ENCODE assay signal across 20 cellular contexts in the genomic region with DNA sequence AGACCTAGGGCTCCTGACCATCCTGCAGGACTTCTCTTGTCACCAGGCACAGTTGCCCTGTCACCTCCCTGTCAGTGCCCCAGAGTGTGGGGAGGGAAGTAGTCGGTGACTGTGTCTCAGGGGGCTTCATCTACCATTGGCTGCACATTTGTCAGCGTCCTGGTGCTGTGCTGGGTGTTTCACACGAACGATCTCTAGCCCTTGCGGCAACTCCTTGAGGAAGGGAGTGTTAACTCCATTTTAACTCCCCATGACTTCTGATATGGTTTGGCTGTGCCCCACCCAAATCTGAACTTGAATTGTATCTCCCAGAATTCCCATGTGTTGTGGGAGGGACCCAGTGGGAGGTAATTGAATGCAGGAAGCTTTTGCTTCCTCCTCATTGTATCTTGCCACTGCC. TPM values are rescaled to one million over a fixed set of nuclear protein-coding genes. Genes with fewer than 3 reads are reported as not detected.
DNase-seq lines count a peak whose midpoint lies in the region; ATAC-seq and TF ChIP-seq lines count a peak whose summit lies in the region.
"Had no signal": no experiment of that assay in that cellular context is flagged by ENCODE, and none has a peak within 500 bp of the region (broad histone marks: within the 10 kb centered on the region; RNA-seq: fewer than 3 reads in every experiment).

No MANE protein-coding gene starts in this region.

- intact Hi-C loops in testis (cut with DNase I; ENCODE audit: low total_unique reads), result no loop called here

- ATAC-seq in gastroesophageal sphincter (no peak), GM18870 (IDR thresholded peaks at IDR 0.05; ENCODE audit: unreplicated experiment) (no peak)
- ATAC-seq: activated CD4-positive, CD25-positive, alpha-beta regulatory T cell treated with anti-CD3 and anti-CD28 coated beads, Interleukin-2, amount 50 U/mL, for 24 hours; activated CD8-positive, alpha-beta T cell treated with anti-CD3 and anti-CD28 coated beads, Interleukin-2, amount 10 ng/mL, durations not matched to agents 7 days and 5 days; activated T-cell treated with anti-CD3 and anti-CD28 coated beads, Interleukin-2, amount 50 U/mL, for 72 hours; mucosa of descending colon; Right ventricle myocardium inferior had no signal

- H3K27me3 ChIP-seq in testis (no peaks in the 10 kb centered on the region), gastroesophageal sphincter (no peaks in the 10 kb centered on the region)
- H3K27me3 ChIP-seq: cardiac muscle cell, hepatocyte had no signal

- H3K36me3 ChIP-seq in testis (ENCODE audit: low read depth, missing control alignments) (no peaks in the 10 kb centered on the region), gastroesophageal sphincter (no peaks in the 10 kb centered on the region)
- H3K36me3 ChIP-seq: cardiac muscle cell had no signal

- H3K9me3 ChIP-seq in testis (no peaks in the 10 kb centered on the region), gastroesophageal sphincter (no peaks in the 10 kb centered on the region)
- H3K9me3 ChIP-seq: mucosa of descending colon had no signal

- DNase-seq in D341Med (ENCODE audit: low spot score) (peak; percentile 0), mesenteric fat pad (ENCODE audit: low spot score) (peak; percentile 59), testis (peak; percentile 4), cerebellar cortex (ENCODE audit: low spot score) (no peak)
- DNase-seq: activated CD8-positive, alpha-beta T cell treated with anti-CD3 and anti-CD28 coated beads, Interleukin-2, amount 10 ng/mL, durations not matched to agents 7 days and 5 days; activated naive CD4-positive, alpha-beta T cell treated with anti-CD3 and anti-CD28 coated beads, Interleukin-2, amount 50 U/mL, for 16 hours; activated T-cell treated with anti-CD3 and anti-CD28 coated beads, Interleukin-2, amount 50 U/mL, for 72 hours; dermis blood vessel endothelial cell; mucosa of descending colon; NCI-H2171; NCI-H526; stimulated activated CD4-positive, alpha-beta T cell treated with anti-CD3 and anti-CD28 coated beads, Interleukin-12 subunit alpha, Interleukin-12 subunit beta, amount 100 ng/mL, for 4 hours; SW 1271 had no signal

- H3K27ac ChIP-seq in VCaP (peak overlapping the region; percentile 95), testis (no peak overlapping the region), gastroesophageal sphincter (no peak overlapping the region)
- H3K27ac ChIP-seq: cardiac muscle cell had no signal

- WGBS in testis, 2 donors, result 76 to 87% methylated on average over 5 of the region's 5 CpGs
- no CpG with 5 or more reads among the region's 5 CpGs for WGBS in gastroesophageal sphincter (ENCODE audit: low coverage in 1 of 2), 2 donors

- TF ChIP-seq CTCF in VCaP (conservative IDR thresholded peaks at IDR 0.05), result no peak
- no peak for TF ChIP-seq CTCF in testis (IDR thresholded peaks at IDR 0.05)
- TF ChIP-seq CTCF in gastroesophageal sphincter (IDR thresholded peaks at IDR 0.05), result no peak

- no peak overlapping the region for H3K4me3 ChIP-seq in testis
- H3K4me3 ChIP-seq in gastroesophageal sphincter, result no peak overlapping the region
- H3K4me3 ChIP-seq: cardiac muscle cell, hepatocyte, mucosa of descending colon had no signal

- peaks cover 47% of the 10 kb centered on the region for H3K4me1 ChIP-seq in testis
- H3K4me1 ChIP-seq in gastroesophageal sphincter, result peaks cover 0 to 70% (median 10%) of the 10 kb centered on the region in 3 donors

- TF ChIP-seq EP300 in gastroesophageal sphincter (IDR thresholded peaks at IDR 0.05), result no peak

- no peak for TF ChIP-seq POLR2A in testis (IDR thresholded peaks at IDR 0.05)
- TF ChIP-seq POLR2A in gastroesophageal sphincter (IDR thresholded peaks at IDR 0.05), result no peak

RNA-seq across cellular contexts. Expression of a gene that starts 7.1 kb away (rescaled TPM):
- 185 TPM for total RNA-seq in mesenteric fat pad
- total RNA-seq in testis, result 10 to 100 TPM; 17.1 to 30.2 TPM
- polyA plus RNA-seq in testis (ENCODE audit: insufficient read depth, low read depth, low replicate concordance), result 25.9 TPM
- 10 to 100 TPM; 23.5 to 53.7 (median 38.2) TPM for total RNA-seq in gastroesophageal sphincter
